Comparison of ENCODE assay signal across 17 cellular contexts in genomic region chrX:71720289-71720886, GRCh38. TPM values are rescaled to one million over a fixed set of nuclear protein-coding genes. Genes with fewer than 3 reads are reported as not detected.
"Had no signal": no experiment of that assay in that cellular context is flagged by ENCODE, and none has a peak within 500 bp of the region (broad histone marks: within the 10 kb centered on the region; RNA-seq: fewer than 3 reads in every experiment).

No MANE protein-coding gene starts in this region.

RNA-seq across cellular contexts. Expression of gene CXorf49, which starts 2.3 kb away (rescaled TPM):
- total RNA-seq: activated B cell treated with CpG ODN at 0.5 μM for 24 hours; activated CD4-positive, alpha-beta memory T cell treated with anti-CD3 and anti-CD28 coated beads for 36 hours; activated CD4-positive, alpha-beta T cell treated with anti-CD3 and anti-CD28 coated beads, Interleukin-2, amount 10 ng/mL, durations not matched to agents 24 days and 14 days; activated CD8-positive, alpha-beta memory T cell treated with anti-CD3 and anti-CD28 coated beads, Interleukin-2, amount 10 ng/mL, durations not matched to agents 7 days and 5 days; activated CD8-positive, alpha-beta T cell treated with anti-CD3 and anti-CD28 coated beads, Interleukin-2, amount 10 ng/mL, durations not matched to agents 7 days and 5 days; activated naive CD4-positive, alpha-beta T cell treated with anti-CD3 and anti-CD28 coated beads for 36 hours; activated naive CD8-positive, alpha-beta T cell treated with anti-CD3 and anti-CD28 coated beads, Interleukin-2, amount 10 ng/mL, durations not matched to agents 7 days and 5 days; activated T-cell treated with anti-CD3 and anti-CD28 coated beads, Interleukin-2, amount 50 U/mL, for 72 hours; activated T-helper 1 cell treated with anti-CD3 and anti-CD28 coated beads, Interleukin-12 subunit alpha, Interleukin-12 subunit beta, Interleukin-2, Interleukin-4 antibody, amounts not matched to agents 30 ng/mL and 10 ng/mL and 1 ng/mL, durations not matched to agents 14 hours and 24 hours and 36 hours; activated T-helper 17 cell treated with anti-CD3 and anti-CD28 coated beads, Interleukin-2, amount 50 U/mL, for 72 hours; adrenal gland; aorta; astrocyte; body of pancreas; breast epithelium; cardiac septum; cerebellum had no signal
- polyA plus RNA-seq: adrenal gland, aorta had no signal

RNA-seq across cellular contexts. Expression of gene CXorf49B, which starts 42.8 kb away (rescaled TPM):
- total RNA-seq: activated B cell treated with CpG ODN at 0.5 μM for 24 hours; activated CD4-positive, alpha-beta memory T cell treated with anti-CD3 and anti-CD28 coated beads for 36 hours; activated CD4-positive, alpha-beta T cell treated with anti-CD3 and anti-CD28 coated beads, Interleukin-2, amount 10 ng/mL, durations not matched to agents 24 days and 14 days; activated CD8-positive, alpha-beta memory T cell treated with anti-CD3 and anti-CD28 coated beads, Interleukin-2, amount 10 ng/mL, durations not matched to agents 7 days and 5 days; activated CD8-positive, alpha-beta T cell treated with anti-CD3 and anti-CD28 coated beads, Interleukin-2, amount 10 ng/mL, durations not matched to agents 7 days and 5 days; activated naive CD4-positive, alpha-beta T cell treated with anti-CD3 and anti-CD28 coated beads for 36 hours; activated naive CD8-positive, alpha-beta T cell treated with anti-CD3 and anti-CD28 coated beads, Interleukin-2, amount 10 ng/mL, durations not matched to agents 7 days and 5 days; activated T-cell treated with anti-CD3 and anti-CD28 coated beads, Interleukin-2, amount 50 U/mL, for 72 hours; activated T-helper 1 cell treated with anti-CD3 and anti-CD28 coated beads, Interleukin-12 subunit alpha, Interleukin-12 subunit beta, Interleukin-2, Interleukin-4 antibody, amounts not matched to agents 30 ng/mL and 10 ng/mL and 1 ng/mL, durations not matched to agents 14 hours and 24 hours and 36 hours; activated T-helper 17 cell treated with anti-CD3 and anti-CD28 coated beads, Interleukin-2, amount 50 U/mL, for 72 hours; adrenal gland; aorta; astrocyte; body of pancreas; breast epithelium; cardiac septum; cerebellum had no signal
- polyA plus RNA-seq: adrenal gland, aorta had no signal
